19 cellular contexts compared by ENCODE assay signal in the genomic region with DNA sequence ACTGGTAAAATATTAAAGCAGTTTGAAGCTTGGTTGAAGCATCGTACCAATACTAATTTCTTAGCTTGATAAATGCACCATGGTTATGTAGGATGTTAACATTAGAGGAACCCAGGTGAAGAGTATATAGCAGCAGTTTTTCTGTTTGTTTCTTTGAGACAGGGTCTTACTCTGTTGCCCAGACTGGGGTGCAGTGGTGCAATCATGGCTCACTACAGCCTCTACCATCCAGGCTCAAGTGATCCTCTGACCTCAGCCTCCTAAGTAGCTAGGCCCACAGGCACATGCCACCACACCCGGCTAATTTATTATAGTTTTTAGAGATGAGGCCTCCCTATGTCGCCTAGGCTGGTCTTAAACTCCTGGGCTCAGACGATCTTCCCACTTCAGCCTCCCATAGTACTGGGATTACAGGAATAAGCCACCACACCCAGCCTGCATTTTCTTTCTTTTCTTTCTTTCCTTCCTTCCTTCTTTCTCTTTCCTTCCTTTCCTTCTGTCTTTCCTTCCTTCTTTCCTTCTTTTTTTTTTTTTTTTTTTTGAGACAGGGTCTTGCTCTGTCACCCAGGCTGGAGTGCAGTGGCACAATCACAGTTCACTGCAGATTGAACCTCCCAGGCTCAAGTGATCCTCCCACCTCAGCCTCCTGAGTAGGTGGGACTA. TPM values are rescaled to one million over a fixed set of nuclear protein-coding genes. Genes with fewer than 3 reads are reported as not detected.
DNase-seq lines count a peak whose midpoint lies in the region; ATAC-seq, FAIRE-seq and TF ChIP-seq lines count a peak whose summit lies in the region.
"Had no signal": no experiment of that assay in that cellular context is flagged by ENCODE, and none has a peak within 500 bp of the region (broad histone marks: within the 10 kb centered on the region; RNA-seq: fewer than 3 reads in every experiment).

No MANE protein-coding gene starts in this region.

- no TSS peak for BruUV-seq in K562 (replicated peaks; lab: Mats Ljungman, UMichigan)

- H3K79me2 ChIP-seq in Loucy (ENCODE audit: insufficient read depth, low read length), result peaks cover 85% of the 10 kb centered on the region
- H3K79me2 ChIP-seq in K562 (ENCODE audit: control insufficient read depth, insufficient read depth, low read length), result peaks cover 99% of the 10 kb centered on the region

- no peak for TF ChIP-seq RAD21 in K562 (CRISPR knock-in tag; conservative IDR thresholded peaks at IDR 0.05 in 1 of 2, IDR thresholded peaks at IDR 0.05 in 1 of 2)

- H3K9ac ChIP-seq in Loucy (ENCODE audit: low read depth, low read length, poor library complexity, severe bottlenecking) (no peak overlapping the region), K562 (ENCODE audit: insufficient read depth in 1 of 2, low read depth in 2 of 2, low read length in 2 of 2) (no peak overlapping the region)

- 0 out of 3 replicates have a peak overlapping the region, but pooled peaks have one; percentile 14 for H3K27ac ChIP-seq in K562 (ENCODE audit: extremely low read depth, low read depth, low read length)

- POLR2A ChIA-PET in K562 (lab: Yijun Ruan, JAX), result interaction anchor here (1.1 kb wide), 1 partner anchor 13 kb away, joined by 4 read pairs; no protein-coding TSS in a partner anchor

- H4K20me1 ChIP-seq in Loucy (ENCODE audit: insufficient read depth, low read length, poor library complexity, severe bottlenecking) (peaks cover 20% of the 10 kb centered on the region), K562 (replicated peaks; ENCODE audit: control insufficient read depth, insufficient read depth, low read length) (no peaks in the 10 kb centered on the region)

- no peaks in the 10 kb centered on the region for H3F3A ChIP-seq in Loucy (ENCODE audit: low read depth)

- H3K27me3 Mint-ChIP-seq in mesothelial cell of epicardium (ENCODE audit: low read depth) (no peaks in the 10 kb centered on the region), nephron progenitor cell (ENCODE audit: low read depth, poor library complexity) (peaks cover 5% of the 10 kb centered on the region)
- H3K27me3 Mint-ChIP-seq: CD4-positive, alpha-beta memory T cell had no signal

- no peaks in the 10 kb centered on the region for H3K9me1 ChIP-seq in K562 (ENCODE audit: control insufficient read depth, insufficient read depth, low read length)

- H3K9me3 ChIP-seq in Loucy (ENCODE audit: insufficient read depth, low read depth, low read length) (no peaks in the 10 kb centered on the region), K562 (replicated peaks; ENCODE audit: control insufficient read depth, insufficient read depth, low read depth, low read length) (no peaks in the 10 kb centered on the region)

- H3K4me3 ChIP-seq in Loucy (ENCODE audit: low read length, poor library complexity, severe bottlenecking), result no peak overlapping the region
- H3K4me3 ChIP-seq in K562, result no peak overlapping the region
- H3K4me3 ChIP-seq: GM23338 had no signal

- TF ChIP-seq EP300 in K562 (IDR thresholded peaks at IDR 0.05; ENCODE audit: low read length), result no peak

- H3K36me3 ChIP-seq in Loucy (ENCODE audit: insufficient read depth, low read length) (no peaks in the 10 kb centered on the region), K562 (ENCODE audit: control insufficient read depth, insufficient read depth, low read length) (no peaks in the 10 kb centered on the region; the same call in 2 of the 3 replicates)

- DNase-seq in OCI-M1 (lab: John Stamatoyannopoulos, UW), result peak; percentile 40
- DNase-seq in K562 (ENCODE audit: extremely low read depth in 1 of 4, low spot score in 3 of 4), result peak in 1 of 4 experiments; percentile 9
- no peak for DNase-seq in mesothelial cell of epicardium (ENCODE audit: low spot score in 2 of 2, unreplicated experiment in 2 of 2)
- no peak for DNase-seq in nephron progenitor cell
- DNase-seq in activated gamma-delta T cell treated with Interleukin-2 at 50 U/mL for 16 hours, result no peak
- DNase-seq in NCI-H345 (lab: John Stamatoyannopoulos, UW), result no peak
- DNase-seq: C1 segment of cervical spinal cord; Calu3; CD4-positive, alpha-beta memory T cell; DMS53; DMS79 treated with DMSO at 0.1 percent for 48 hours; GF-D8; H9; HFFc6 had no signal

- no peak overlapping the region for H3K4me3 Mint-ChIP-seq in mesothelial cell of epicardium
- H3K4me3 Mint-ChIP-seq in nephron progenitor cell, result no peak overlapping the region
- H3K4me3 Mint-ChIP-seq: CD4-positive, alpha-beta memory T cell; GM23338; H9; HFFc6 had no signal

- intact Hi-C loops in K562 (cut with micrococcal nuclease), result no loop called here

- no peak overlapping the region for H2AFZ ChIP-seq in Loucy (ENCODE audit: low read length)
- no peak overlapping the region for H2AFZ ChIP-seq in K562 (ENCODE audit: low read depth, low read length)
- H2AFZ ChIP-seq: GM23338 had no signal

- H3K27me3 ChIP-seq in Loucy (ENCODE audit: insufficient read depth, low read length, poor library complexity, severe bottlenecking) (no peaks in the 10 kb centered on the region), K562 (ENCODE audit: control insufficient read depth in 2 of 2, insufficient read depth in 2 of 2, low read length in 2 of 2) (no peaks in the 10 kb centered on the region)

- peaks cover 68% of the 10 kb centered on the region for H3K4me1 ChIP-seq in Loucy (ENCODE audit: insufficient read depth, low read length, poor library complexity, severe bottlenecking)
- peaks cover 19 to 59% of the 10 kb centered on the region in 2 experiments; a peak in 4 of 5 replicates for H3K4me1 ChIP-seq in K562 (replicated peaks in 1 of 2; ENCODE audit: control insufficient read depth in 2 of 2, insufficient read depth in 2 of 2, low read length in 2 of 2)

- ATAC-seq in K562, result peak; percentile 11; the same call in 2 of the 3 replicates
- no peak for ATAC-seq in HG03378 (IDR thresholded peaks at IDR 0.05; ENCODE audit: unreplicated experiment)
- ATAC-seq: GM23338, HCT116 had no signal

- CTCF ChIA-PET in K562 (lab: Yijun Ruan, JAX; ENCODE audit: low intra/inter-chr PET ratio), result interaction anchor here (0.6 kb wide), 2 partner anchors 55 to 220 kb away, joined by 3 to 5 read pairs; no protein-coding TSS in a partner anchor

- H3K4me2 ChIP-seq in Loucy (ENCODE audit: low read depth, low read length, poor library complexity, severe bottlenecking), result peak overlapping the region; percentile 19
- peak overlapping the region; percentile 9 for H3K4me2 ChIP-seq in K562 (ENCODE audit: insufficient read depth, low read length)
- H3K4me2 ChIP-seq: GM23338 had no signal

- H3K4me1 Mint-ChIP-seq in mesothelial cell of epicardium, result peaks cover 39% of the 10 kb centered on the region
- peaks cover 19% of the 10 kb centered on the region for H3K4me1 Mint-ChIP-seq in nephron progenitor cell

- H3K9me3 Mint-ChIP-seq in mesothelial cell of epicardium, result no peaks in the 10 kb centered on the region
- no peaks in the 10 kb centered on the region for H3K9me3 Mint-ChIP-seq in nephron progenitor cell
- H3K9me3 Mint-ChIP-seq: CD4-positive, alpha-beta memory T cell; GM23338; H9; HFFc6 had no signal

- H3K27ac Mint-ChIP-seq in mesothelial cell of epicardium, result peak overlapping the region; percentile 65
- no peak overlapping the region for H3K27ac Mint-ChIP-seq in nephron progenitor cell
- H3K27ac Mint-ChIP-seq: CD4-positive, alpha-beta memory T cell; GM23338; H9; HFFc6 had no signal

- no peak for FAIRE-seq in K562 (lab: Jason Lieb, UNC)
- FAIRE-seq: GM12892 had no signal

- WGBS in K562 (ENCODE audit: insufficient coverage, low coverage, missing lambda C conversion rate), result 29% methylated on average over 4 of the region's 4 CpGs

- TF ChIP-seq CTCF in Loucy (conservative IDR thresholded peaks at IDR 0.05; ENCODE audit: low read length) (no peak), K562 (IDR thresholded peaks at IDR 0.05 in 2 of 3, conservative IDR thresholded peaks at IDR 0.05 in 1 of 3; ENCODE audit: insufficient read depth in 2 of 3, low read depth in 1 of 3, low read length in 3 of 3) (no peak), mesothelial cell of epicardium (IDR thresholded peaks at IDR 0.05; ENCODE audit: unreplicated experiment) (no peak), nephron progenitor cell (IDR thresholded peaks at IDR 0.05) (no peak)

- in situ Hi-C loops in K562 (cut with MboI), result no loop called here

- H3K9me2 ChIP-seq in Loucy (replicated peaks; ENCODE audit: low read depth, low read length), result no peaks in the 10 kb centered on the region

- no peak for TF ChIP-seq POLR2A in K562 (conservative IDR thresholded peaks at IDR 0.05)

- H3K36me3 Mint-ChIP-seq in mesothelial cell of epicardium (no peaks in the 10 kb centered on the region), nephron progenitor cell (ENCODE audit: low read depth) (no peaks in the 10 kb centered on the region)
- H3K36me3 Mint-ChIP-seq: CD4-positive, alpha-beta memory T cell had no signal

RNA-seq across cellular contexts. Expression of gene PEAK1, which starts 6.1 kb away (rescaled TPM):
- 20.6 and 63.9 TPM in 2 replicates for total RNA-seq in K562 (2011; cell fraction: chromatin; rRNA removed; ENCODE audit: low replicate concordance)
- 14.5 and 18.3 TPM in 2 replicates for total RNA-seq in K562 (2011; cell fraction: nucleolus; rRNA removed)
- 21.4 and 26.1 TPM in 2 replicates for total RNA-seq in K562 (2011; cell fraction: nucleoplasm; rRNA removed)
- total RNA-seq in K562 (2014; rRNA removed), result 10.8 and 11.8 TPM in 2 replicates
- 15.9 and 16.7 TPM in 2 replicates for total RNA-seq in K562 (2014; rRNA removed; fragmentation: Illumina TruSeq; extraction: Trizol)
- total RNA-seq in K562 (2015; rRNA removed; fragmentation: Illumina TruSeq; extraction: Trizol), result 12.9 and 16.3 TPM in 2 replicates
- total RNA-seq in K562 (2021), result 21.6 and 22.4 TPM in 2 replicates
- polyA plus RNA-seq in K562 (2011; rRNA removed), result 10.7 and 13.3 TPM in 2 replicates
- polyA plus RNA-seq in K562 (2011; cell fraction: cytosol; rRNA removed), result 5.1 and 7.8 TPM in 2 replicates
- 16.4 and 24.9 TPM in 2 replicates for polyA plus RNA-seq in K562 (2011; cell fraction: nucleus; rRNA removed)
- polyA plus RNA-seq in K562 (2012), result 9.7 and 10.6 TPM in 2 replicates
- 12.4 and 14.9 TPM in 2 replicates for polyA plus RNA-seq in K562 (2014; fragmentation: Illumina TruSeq; extraction: Trizol)
- 1 to 10 TPM in 1 of 2 experiments, under 1 TPM in 1; 0.99 to 1.4 TPM for polyA plus RNA-seq in K562 (2014; fragmentation: Nextera tagmentation; extraction: Ambion mirVana)
- polyA plus RNA-seq in K562 (2014; rRNA removed), result 6.9 and 9.2 TPM in 2 replicates
- polyA minus RNA-seq in K562 (2011; rRNA and poly(A)+ RNA removed), result 23.6 and 26.8 TPM in 2 replicates
- 15.6 and 16.8 TPM in 2 replicates for polyA minus RNA-seq in K562 (2011; cell fraction: cytosol; rRNA and poly(A)+ RNA removed)
- 18.3 and 24.5 TPM in 2 replicates for polyA minus RNA-seq in K562 (2011; cell fraction: nucleus; rRNA and poly(A)+ RNA removed)
- 90.2 to 92.3 TPM (median 91.8 TPM) in 3 replicates for total RNA-seq in mesothelial cell of epicardium

RNA-seq across cellular contexts. Expression of gene HMG20A, which starts 6.9 kb away (rescaled TPM):
- 42.4 and 74.4 TPM in 2 replicates for total RNA-seq in K562 (2011; cell fraction: chromatin; rRNA removed; ENCODE audit: low replicate concordance)
- 25.0 and 27.0 TPM in 2 replicates for total RNA-seq in K562 (2011; cell fraction: nucleolus; rRNA removed)
- 43.0 and 73.1 TPM in 2 replicates for total RNA-seq in K562 (2011; cell fraction: nucleoplasm; rRNA removed)
- total RNA-seq in K562 (2014; rRNA removed) (31.8 and 31.9 TPM in 2 replicates), K562 (2014; rRNA removed; fragmentation: Illumina TruSeq; extraction: Trizol) (38.9 and 45.5 TPM in 2 replicates), K562 (2015; rRNA removed; fragmentation: Illumina TruSeq; extraction: Trizol) (31.6 and 34.7 TPM in 2 replicates), K562 (2021) (32.9 and 42.5 TPM in 2 replicates), mesothelial cell of epicardium (70.5 to 72.7 TPM (median 72.4 TPM) in 3 replicates)
- polyA plus RNA-seq in K562 (2011; rRNA removed) (61.3 and 68.1 TPM in 2 replicates), K562 (2014; fragmentation: Illumina TruSeq; extraction: Trizol) (54.9 and 61.0 TPM in 2 replicates), K562 (2014; fragmentation: Nextera tagmentation; extraction: Ambion mirVana) (10 to 100 TPM; 25.0 to 42.0 TPM), K562 (2014; rRNA removed) (30.3 and 34.3 TPM in 2 replicates)
- polyA plus RNA-seq in K562 (2011; cell fraction: cytosol; rRNA removed), result 39.1 and 57.2 TPM in 2 replicates
- polyA plus RNA-seq in K562 (2011; cell fraction: nucleus; rRNA removed), result 35.2 and 41.2 TPM in 2 replicates
- 26.1 and 27.5 TPM in 2 replicates for polyA plus RNA-seq in K562 (2012)
- 89.8 and 102 TPM in 2 replicates for polyA minus RNA-seq in K562 (2011; rRNA and poly(A)+ RNA removed)
- 33.9 and 45.7 TPM in 2 replicates for polyA minus RNA-seq in K562 (2011; cell fraction: cytosol; rRNA and poly(A)+ RNA removed)
- polyA minus RNA-seq in K562 (2011; cell fraction: nucleus; rRNA and poly(A)+ RNA removed), result 23.6 and 36.2 TPM in 2 replicates
